In genomic region chr2:28411166-28411755, GRCh38 we compare ENCODE assay signal across 15 cellular contexts. TPM values are rescaled to one million over a fixed set of nuclear protein-coding genes. Genes with fewer than 3 reads are reported as not detected.
DNase-seq lines count a peak whose midpoint lies in the region; ATAC-seq and TF ChIP-seq lines count a peak whose summit lies in the region.
"Had no signal": no experiment of that assay in that cellular context is flagged by ENCODE, and none has a peak within 500 bp of the region (broad histone marks: within the 10 kb centered on the region; RNA-seq: fewer than 3 reads in every experiment).

No MANE protein-coding gene starts in this region.

- peaks cover 55% of the 10 kb centered on the region for H3K4me1 ChIP-seq in CD8-positive, alpha-beta T cell (ENCODE audit: insufficient read depth, low read length)

- TF ChIP-seq CTCF in CD14-positive monocyte (IDR thresholded peaks at IDR 0.05) (no peak), osteocyte (IDR thresholded peaks at IDR 0.05) (no peak)
- no peak for TF ChIP-seq CTCF in CD8-positive, alpha-beta T cell (IDR thresholded peaks at IDR 0.05)

- peak overlapping the region; percentile 60 for H3K27ac ChIP-seq in CD8-positive, alpha-beta T cell (ENCODE audit: low read depth, low read length)
- H3K27ac ChIP-seq: KMS-11 had no signal

- POLR2A ChIA-PET in CD8-positive, alpha-beta T cell (lab: Charles Lee): interaction anchor here (1.1 kb wide), 2 partner anchors 16 to 657 kb away, joined by 3 to 4 read pairs; no protein-coding TSS in a partner anchor
- POLR2A ChIA-PET in activated naive CD8-positive, alpha-beta T cell treated with anti-CD3 and anti-CD28 coated beads, Interleukin-2, amount 10 ng/mL, durations not matched to agents 7 days and 5 days (lab: Charles Lee): interaction anchor here (1.1 to 3.1 kb wide), 3 partner anchors 9 to 20 kb away, joined by 3 to 23 read pairs (median 10); no protein-coding TSS in a partner anchor

- H3K4me3 Mint-ChIP-seq in CD14-positive monocyte (no peak overlapping the region), osteocyte (ENCODE audit: unreplicated experiment) (no peak overlapping the region)
- H3K4me3 Mint-ChIP-seq in CD8-positive, alpha-beta T cell: peak overlapping the region; percentile 29
- H3K4me3 Mint-ChIP-seq in activated naive CD8-positive, alpha-beta T cell treated with anti-CD3 and anti-CD28 coated beads, Interleukin-2, amount 10 ng/mL, durations not matched to agents 7 days and 5 days: peak overlapping the region; percentile 73
- H3K4me3 Mint-ChIP-seq: stimulated activated memory B cell treated with anti-CD40 and anti-IgM and Interleukin-4, amounts not matched to agents 10 μg/mL and 1 μg/mL and 100 μg/mL, for 72 hours had no signal

- no peaks in the 10 kb centered on the region for H3K27me3 ChIP-seq in CD8-positive, alpha-beta T cell (ENCODE audit: insufficient read depth, low read length)

- no peaks in the 10 kb centered on the region for H3K9me3 ChIP-seq in CD8-positive, alpha-beta T cell (ENCODE audit: low read length)

- H3K36me3 ChIP-seq in CD8-positive, alpha-beta T cell (ENCODE audit: insufficient read depth, low read length): no peaks in the 10 kb centered on the region

- intact Hi-C loops in CD14-positive monocyte (cut with micrococcal nuclease): loop anchor here in 1 of 2 donors (5.0 kb wide), 1 partner anchor 41 kb away; no protein-coding TSS in a partner anchor
- intact Hi-C loops in CD8-positive, alpha-beta T cell (cut with DNase I, micrococcal nuclease): no loop called here

- H3K36me3 Mint-ChIP-seq in CD14-positive monocyte (peaks cover 92 to 100% of the 10 kb centered on the region in 2 donors), osteocyte (ENCODE audit: unreplicated experiment) (peaks cover 64% of the 10 kb centered on the region)
- H3K36me3 Mint-ChIP-seq in CD8-positive, alpha-beta T cell: peaks cover 17% of the 10 kb centered on the region
- peaks cover 52% of the 10 kb centered on the region for H3K36me3 Mint-ChIP-seq in activated naive CD8-positive, alpha-beta T cell treated with anti-CD3 and anti-CD28 coated beads, Interleukin-2, amount 10 ng/mL, durations not matched to agents 7 days and 5 days

- peaks cover 0 to 2% (median 0%) of the 10 kb centered on the region in 7 donors for H3K9me3 Mint-ChIP-seq in CD14-positive monocyte
- H3K9me3 Mint-ChIP-seq in CD8-positive, alpha-beta T cell: no peaks in the 10 kb centered on the region
- no peaks in the 10 kb centered on the region for H3K9me3 Mint-ChIP-seq in activated naive CD8-positive, alpha-beta T cell treated with anti-CD3 and anti-CD28 coated beads, Interleukin-2, amount 10 ng/mL, durations not matched to agents 7 days and 5 days
- no peaks in the 10 kb centered on the region for H3K9me3 Mint-ChIP-seq in osteocyte (ENCODE audit: unreplicated experiment)
- H3K9me3 Mint-ChIP-seq: stimulated activated memory B cell treated with anti-CD40 and anti-IgM and Interleukin-4, amounts not matched to agents 10 μg/mL and 1 μg/mL and 100 μg/mL, for 72 hours had no signal

- H3K4me1 Mint-ChIP-seq in CD14-positive monocyte: peaks cover 78% of the 10 kb centered on the region
- peaks cover 58% of the 10 kb centered on the region for H3K4me1 Mint-ChIP-seq in CD8-positive, alpha-beta T cell (ENCODE audit: low read depth)
- H3K4me1 Mint-ChIP-seq in activated naive CD8-positive, alpha-beta T cell treated with anti-CD3 and anti-CD28 coated beads, Interleukin-2, amount 10 ng/mL, durations not matched to agents 7 days and 5 days: peaks cover 61% of the 10 kb centered on the region
- peaks cover 41% of the 10 kb centered on the region for H3K4me1 Mint-ChIP-seq in osteocyte (ENCODE audit: unreplicated experiment)

- CTCF ChIA-PET in CD8-positive, alpha-beta T cell (lab: Charles Lee): interaction anchor here (0.6 to 1.6 kb wide), 3 partner anchors 12 to 42 kb away, joined by 3 to 6 read pairs (median 3); no protein-coding TSS in a partner anchor

- ATAC-seq in CD8-positive, alpha-beta T cell: no peak
- ATAC-seq in activated naive CD8-positive, alpha-beta T cell treated with anti-CD3 and anti-CD28 coated beads, Interleukin-2, amount 10 ng/mL, durations not matched to agents 7 days and 5 days (ENCODE audit: low read depth): no peak
- no peak for ATAC-seq in GM21390 (IDR thresholded peaks at IDR 0.05; ENCODE audit: unreplicated experiment)
- ATAC-seq: Right ventricle myocardium inferior; stimulated activated memory B cell treated with anti-CD40 and anti-IgM and Interleukin-4, amounts not matched to agents 10 μg/mL and 1 μg/mL and 100 μg/mL, for 72 hours had no signal

- H3K27me3 Mint-ChIP-seq in CD14-positive monocyte (ENCODE audit: low read depth in 3 of 3) (peaks cover 0 to 3% (median 2%) of the 10 kb centered on the region in 3 donors), osteocyte (ENCODE audit: unreplicated experiment) (no peaks in the 10 kb centered on the region)
- no peaks in the 10 kb centered on the region for H3K27me3 Mint-ChIP-seq in CD8-positive, alpha-beta T cell (ENCODE audit: low read depth)
- no peaks in the 10 kb centered on the region for H3K27me3 Mint-ChIP-seq in activated naive CD8-positive, alpha-beta T cell treated with anti-CD3 and anti-CD28 coated beads, Interleukin-2, amount 10 ng/mL, durations not matched to agents 7 days and 5 days

- peak; percentile 33 for DNase-seq in CD14-positive monocyte (ENCODE audit: low spot score)
- DNase-seq in CD8-positive, alpha-beta T cell: no peak
- DNase-seq in activated naive CD8-positive, alpha-beta T cell treated with anti-CD3 and anti-CD28 coated beads, Interleukin-2, amount 10 ng/mL, durations not matched to agents 7 days and 5 days: no peak
- DNase-seq in osteocyte (ENCODE audit: extremely low spot score, unreplicated experiment): no peak
- no peak for DNase-seq in anterior cingulate cortex (lab: John Stamatoyannopoulos, UW)
- no peak for DNase-seq in superior temporal gyrus (ENCODE audit: extremely low spot score)
- DNase-seq: erythroblast; mesendoderm; NCI-H1105; NCI-H2171; NK-92 treated with Interleukin-12 subunit alpha and Interleukin-12 subunit beta, amount 100 ng/mL, for 24 hours had no signal

- no peak overlapping the region for H3K4me3 ChIP-seq in CD8-positive, alpha-beta T cell (ENCODE audit: low read depth, low read length)

- H3K27ac Mint-ChIP-seq in CD14-positive monocyte (peak overlapping the region; percentile 94 to 97 (median 95)), osteocyte (ENCODE audit: unreplicated experiment) (peak overlapping the region; percentile 18)
- H3K27ac Mint-ChIP-seq in CD8-positive, alpha-beta T cell: peak overlapping the region; percentile 97
- H3K27ac Mint-ChIP-seq in activated naive CD8-positive, alpha-beta T cell treated with anti-CD3 and anti-CD28 coated beads, Interleukin-2, amount 10 ng/mL, durations not matched to agents 7 days and 5 days: peak overlapping the region; percentile 96

RNA-seq across cellular contexts. Expression of gene FOSL2, which starts 18.6 kb away (rescaled TPM):
- 10 to 100 TPM; 24.8 to 28.6 TPM for polyA plus RNA-seq in CD14-positive monocyte
- total RNA-seq in CD8-positive, alpha-beta T cell: 100 to 1,000 TPM; 359 to 360 TPM
- total RNA-seq in activated naive CD8-positive, alpha-beta T cell treated with anti-CD3 and anti-CD28 coated beads, Interleukin-2, amount 10 ng/mL, durations not matched to agents 7 days and 5 days: 10 to 100 TPM; 24.9 to 30.1 TPM
- 82.6 and 83.2 TPM in 2 replicates for total RNA-seq in osteocyte

Comparison
In these comparisons a context has a peak if more than half of its experiments do, and no peak if none do; other contexts are left out.
1. H3K27ac Mint-ChIP-seq: peak in every context shown above with its lines; median percentile 97 in CD8-positive, alpha-beta T cell; 96 in activated naive CD8-positive, alpha-beta T cell treated with anti-CD3 and anti-CD28 coated beads, Interleukin-2, amount 10 ng/mL, durations not matched to agents 7 days and 5 days; 95 in CD14-positive monocyte; 18 in osteocyte.
2. H3K4me3 Mint-ChIP-seq: peak in CD8-positive, alpha-beta T cell (single experiment) and activated naive CD8-positive, alpha-beta T cell treated with anti-CD3 and anti-CD28 coated beads, Interleukin-2, amount 10 ng/mL, durations not matched to agents 7 days and 5 days (single experiment); none in CD14-positive monocyte (0 of 2) and osteocyte (single experiment).